Comparison of ENCODE assay signal across 27 cellular contexts in genomic region chr16:35405547-35405946, GRCh38.
"Had no signal": no experiment of that assay in that cellular context is flagged by ENCODE, and none has a peak within 500 bp of the region (broad histone marks: within the 10 kb centered on the region; RNA-seq: fewer than 3 reads in every experiment).

No MANE protein-coding gene starts in this region.

- H3K9me3 ChIP-seq: neutrophil, suprapubic skin, thoracic aorta, upper lobe of right lung had no signal

- ATAC-seq: left colon; left lung; natural killer cell; right cardiac atrium; sciatic nerve; stimulated activated effector memory CD8-positive, alpha-beta T cell treated with anti-CD3 and anti-CD28 coated beads, Interleukin-12 subunit alpha, Interleukin-12 subunit beta, amount 100 ng/mL, for 72 hours; upper lobe of right lung had no signal

- DNase-seq: hypothalamus; immature natural killer cell; kidney; left colon; left lung; mesendoderm; naive B cell; natural killer cell; nephron progenitor cell; occipital lobe; retina; right cardiac atrium; small intestine; spleen; stimulated activated CD4-positive, alpha-beta T cell treated with anti-CD3 and anti-CD28 coated beads, Interleukin-4, amount 100 ng/mL, for 24 hours; stimulated activated naive CD4-positive, alpha-beta T cell; tibial artery; trophoblast cell; upper lobe of right lung had no signal

- H3K4me1 ChIP-seq: left lung, neural progenitor cell, parathyroid adenoma, spleen, suprapubic skin, tibial artery, upper lobe of right lung had no signal

- H3K27ac ChIP-seq: left lung, neural progenitor cell, neutrophil, parathyroid adenoma, spleen, suprapubic skin, thoracic aorta, tibial artery, upper lobe of right lung had no signal

- H3K4me3 ChIP-seq: left lung, lung, neural progenitor cell, spleen, suprapubic skin, thoracic aorta, tibial artery, upper lobe of right lung had no signal

- H3K36me3 ChIP-seq: left lung, neural progenitor cell, neutrophil, spleen, suprapubic skin, thoracic aorta, tibial artery, upper lobe of right lung had no signal

- H3K9ac ChIP-seq: neural progenitor cell, parathyroid adenoma had no signal

- H3K27me3 ChIP-seq: left lung, neural progenitor cell, neutrophil, spleen, suprapubic skin, tibial artery, upper lobe of right lung had no signal
